Comparison of ENCODE assay signal across 16 cellular contexts in genomic region chr2:236744316-236745105, GRCh38.
DNase-seq lines count a peak whose midpoint lies in the region; FAIRE-seq and TF ChIP-seq lines count a peak whose summit lies in the region.
"Had no signal": no experiment of that assay in that cellular context is flagged by ENCODE, and none has a peak within 500 bp of the region (broad histone marks: within the 10 kb centered on the region; RNA-seq: fewer than 3 reads in every experiment).

No MANE protein-coding gene starts in this region.

- peaks cover 59% of the 10 kb centered on the region for H3K4me1 Mint-ChIP-seq in nephron progenitor cell
- H3K4me1 Mint-ChIP-seq: CD8-positive, alpha-beta memory T cell; stimulated activated effector memory CD8-positive, alpha-beta T cell treated with anti-CD3 and anti-CD28 coated beads, Interleukin-12 subunit alpha, Interleukin-12 subunit beta, amount 100 ng/mL, for 72 hours had no signal

- H2AFZ ChIP-seq in osteoblast (ENCODE audit: low read length) = no peak overlapping the region

- H3K27ac Mint-ChIP-seq in nephron progenitor cell = no peak overlapping the region
- H3K27ac Mint-ChIP-seq: CD8-positive, alpha-beta memory T cell; stimulated activated effector memory CD8-positive, alpha-beta T cell treated with anti-CD3 and anti-CD28 coated beads, Interleukin-12 subunit alpha, Interleukin-12 subunit beta, amount 100 ng/mL, for 72 hours had no signal

- TF ChIP-seq CTCF in osteoblast (IDR thresholded peaks at IDR 0.05; ENCODE audit: extremely low read depth, low read depth, low read length) = no peak
- no peak for TF ChIP-seq CTCF in nephron progenitor cell (IDR thresholded peaks at IDR 0.05)
- TF ChIP-seq CTCF in coronary artery (IDR thresholded peaks at IDR 0.05) = no peak

- no peak overlapping the region for H3K4me3 Mint-ChIP-seq in nephron progenitor cell
- H3K4me3 Mint-ChIP-seq: CD8-positive, alpha-beta memory T cell; stimulated activated effector memory CD8-positive, alpha-beta T cell treated with anti-CD3 and anti-CD28 coated beads, Interleukin-12 subunit alpha, Interleukin-12 subunit beta, amount 100 ng/mL, for 72 hours had no signal

- no peaks in the 10 kb centered on the region for H3K79me2 ChIP-seq in osteoblast (ENCODE audit: insufficient read depth, low read length)

- H3K27ac ChIP-seq in osteoblast (ENCODE audit: low read depth, low read length) = peak overlapping the region; percentile 99
- H3K27ac ChIP-seq in coronary artery = no peak overlapping the region
- H3K27ac ChIP-seq: adrenal gland, esophagus muscularis mucosa had no signal

- no peak overlapping the region for H3K4me3 ChIP-seq in osteoblast (ENCODE audit: insufficient read depth, low read length)
- H3K4me3 ChIP-seq in coronary artery = no peak overlapping the region
- H3K4me3 ChIP-seq: adrenal gland, esophagus muscularis mucosa had no signal

- H3K4me1 ChIP-seq in osteoblast (ENCODE audit: insufficient read depth, low read length) = peaks cover 46% of the 10 kb centered on the region
- H3K4me1 ChIP-seq: adrenal gland had no signal

- H3K36me3 Mint-ChIP-seq in nephron progenitor cell (ENCODE audit: low read depth) = no peaks in the 10 kb centered on the region
- H3K36me3 Mint-ChIP-seq: CD8-positive, alpha-beta memory T cell; stimulated activated effector memory CD8-positive, alpha-beta T cell treated with anti-CD3 and anti-CD28 coated beads, Interleukin-12 subunit alpha, Interleukin-12 subunit beta, amount 100 ng/mL, for 72 hours had no signal

- H3K27me3 ChIP-seq in osteoblast (ENCODE audit: insufficient read depth, low read length) = peaks cover 6% of the 10 kb centered on the region
- H3K27me3 ChIP-seq: adrenal gland, esophagus muscularis mucosa had no signal

- FAIRE-seq in endometrium (lab: Jason Lieb, UNC) = peak; percentile 92

- no peaks in the 10 kb centered on the region for H4K20me1 ChIP-seq in osteoblast (ENCODE audit: insufficient read depth, low read length)

- DNase-seq in AG20443 (ENCODE audit: low spot score) = peak; percentile 88
- peak; percentile 35 to 36 for DNase-seq in NOMO-1 (lab: John Stamatoyannopoulos, UW; ENCODE audit: unreplicated experiment in 2 of 2)
- peak; percentile 86 for DNase-seq in osteoblast (ENCODE audit: insufficient read length, low spot score, missing footprints)
- no peak for DNase-seq in nephron progenitor cell
- DNase-seq in germinal center (ENCODE audit: low spot score) = no peak
- DNase-seq in coronary artery (ENCODE audit: low spot score) = no peak
- DNase-seq in NCI-H2171 treated with DMSO at 0.1 percent for 48 hours (lab: John Stamatoyannopoulos, UW) = no peak
- DNase-seq: activated CD4-positive, alpha-beta T cell treated with anti-CD3 and anti-CD28 coated beads, Interleukin-2, amount 50 U/mL, for 4 hours; CD8-positive, alpha-beta memory T cell; left ventricle myocardium superior; NCI-H446; stimulated activated CD4-positive, alpha-beta T cell treated with anti-CD3 and anti-CD28 coated beads, Interleukin-12 subunit alpha, Interleukin-12 subunit beta, amount 100 ng/mL, for 4 hours had no signal

- H3K4me2 ChIP-seq in osteoblast (ENCODE audit: insufficient read depth, low read length) = peak overlapping the region; percentile 81

- peaks cover 11% of the 10 kb centered on the region for H3K27me3 Mint-ChIP-seq in nephron progenitor cell (ENCODE audit: low read depth, poor library complexity)

- H3K9me3 Mint-ChIP-seq in nephron progenitor cell = no peaks in the 10 kb centered on the region
- H3K9me3 Mint-ChIP-seq: CD8-positive, alpha-beta memory T cell; stimulated activated effector memory CD8-positive, alpha-beta T cell treated with anti-CD3 and anti-CD28 coated beads, Interleukin-12 subunit alpha, Interleukin-12 subunit beta, amount 100 ng/mL, for 72 hours had no signal

- no peaks in the 10 kb centered on the region for H3K36me3 ChIP-seq in osteoblast (ENCODE audit: insufficient read depth, low read length)
- H3K36me3 ChIP-seq: adrenal gland, esophagus muscularis mucosa had no signal

- no peaks in the 10 kb centered on the region for H3K9me3 ChIP-seq in osteoblast (ENCODE audit: low read depth, low read length)
- H3K9me3 ChIP-seq: adrenal gland, esophagus muscularis mucosa had no signal

Comparison
In these comparisons a context has a peak if more than half of its experiments do, and no peak if none do; other contexts are left out.
1. DNase-seq: peak in AG20443 (single experiment), NOMO-1 (2 of 2) and osteoblast (single experiment); none in nephron progenitor cell (single experiment), germinal center (single experiment), coronary artery (single experiment) and NCI-H2171 treated with DMSO at 0.1 percent for 48 hours (single experiment).